Comparison of ENCODE assay signal across 6 cellular contexts in the genomic region with DNA sequence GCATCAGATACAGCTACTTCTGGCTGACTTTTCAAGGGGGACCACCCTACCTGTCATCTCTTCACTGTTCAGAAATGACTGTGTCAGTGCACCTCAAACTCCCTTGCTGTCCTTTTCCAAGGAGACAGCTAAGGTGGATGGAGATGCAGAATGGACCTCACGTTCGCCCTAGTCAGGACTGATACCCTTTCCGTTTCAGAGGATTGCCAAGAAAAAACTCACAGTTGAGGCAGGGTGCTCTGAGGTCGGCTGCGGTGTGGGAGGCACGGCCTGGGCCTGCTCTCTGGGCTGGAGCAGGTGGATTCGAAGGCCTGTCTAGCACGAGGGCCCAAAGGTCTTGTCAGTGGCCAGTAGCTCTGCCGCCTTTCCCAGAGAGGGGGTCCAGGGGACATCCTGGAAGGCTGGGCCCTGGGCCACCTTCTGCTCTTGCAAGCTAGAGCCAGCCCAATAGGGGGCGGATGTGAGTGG. TPM values are rescaled to one million over a fixed set of nuclear protein-coding genes. Genes with fewer than 3 reads are reported as not detected.
DNase-seq lines count a peak whose midpoint lies in the region; TF ChIP-seq lines count a peak whose summit lies in the region.

No MANE protein-coding gene starts in this region.

- H3K27me3 ChIP-seq in Karpas-422 (ENCODE audit: low read length) (no peaks in the 10 kb centered on the region), mammary epithelial cell (ENCODE audit: insufficient read depth, low read length) (no peaks in the 10 kb centered on the region), neutrophil (no peaks in the 10 kb centered on the region)

- H3K9me2 ChIP-seq in Karpas-422 (replicated peaks; ENCODE audit: insufficient read depth, low read length): no peaks in the 10 kb centered on the region

- peak overlapping the region; percentile 4; the same call in 1 of the 2 replicates for H2AFZ ChIP-seq in Karpas-422 (ENCODE audit: low read length)
- peak overlapping the region; percentile 89 for H2AFZ ChIP-seq in mammary epithelial cell (ENCODE audit: low read depth, low read length)

- in situ Hi-C loops in mammary epithelial cell (cut with MboI; ENCODE audit: low sequenced_read_pairs in 2 of 2): no loop called here

- dilution Hi-C loops in mammary epithelial cell (cut with HindIII; ENCODE audit: low sequenced_read_pairs): no loop called here

- BruUV-seq in Calu3 (replicated peaks; lab: Mats Ljungman, UMichigan): TSS peak; percentile 29
- BruUV-seq in mammary epithelial cell (replicated peaks; lab: Mats Ljungman, UMichigan): no TSS peak

- H3K79me2 ChIP-seq in Karpas-422 (ENCODE audit: low read length) (peaks cover 54% of the 10 kb centered on the region), mammary epithelial cell (ENCODE audit: insufficient read depth, low read length) (peaks cover 13% of the 10 kb centered on the region)

- H3K9me3 Mint-ChIP-seq in Calu3 (ENCODE audit: low read depth, unreplicated experiment): no peaks in the 10 kb centered on the region

- peaks cover 7% of the 10 kb centered on the region; the same call in 1 of the 2 replicates for H3K36me3 ChIP-seq in Karpas-422 (ENCODE audit: insufficient read depth, low read length)
- H3K36me3 ChIP-seq in mammary epithelial cell (ENCODE audit: insufficient read depth, low read length): peaks cover 20% of the 10 kb centered on the region
- peaks cover 40% of the 10 kb centered on the region for H3K36me3 ChIP-seq in neutrophil

- peak overlapping the region; percentile 78 for H3K4me2 ChIP-seq in Karpas-422 (ENCODE audit: low read depth, low read length, poor library complexity, severe bottlenecking)
- peak overlapping the region; percentile 98 for H3K4me2 ChIP-seq in mammary epithelial cell (ENCODE audit: insufficient read depth, low read depth, low read length)

- intact Hi-C loops in Calu3 (cut with micrococcal nuclease; ENCODE audit: unreplicated experiment): no loop called here
- intact Hi-C loops in mammary epithelial cell (cut with micrococcal nuclease): loop anchor here (2.0 kb wide), 1 partner anchor 14 kb away; no protein-coding TSS in a partner anchor

- peak overlapping the region; percentile 87 for H3K4me3 ChIP-seq in Karpas-422 (ENCODE audit: low read length)
- peak overlapping the region; percentile 55 to 70 (median 64) for H3K4me3 ChIP-seq in mammary epithelial cell (replicated peaks in 1 of 3; ENCODE audit: insufficient read depth in 1 of 3, low read depth in 2 of 3, low read length in 3 of 3)
- peak overlapping the region; percentile 65 to 76 for H3K4me3 ChIP-seq in neutrophil (ENCODE audit: low read depth in 1 of 2, low read length in 1 of 2)

- H3K36me3 Mint-ChIP-seq in Calu3 (ENCODE audit: insufficient read depth, unreplicated experiment): peaks cover 51% of the 10 kb centered on the region

- peak overlapping the region; percentile 92 for H3K27ac ChIP-seq in Karpas-422 (ENCODE audit: low read length)
- H3K27ac ChIP-seq in mammary epithelial cell (ENCODE audit: insufficient read depth, low read depth, low read length): no peak overlapping the region
- peak overlapping the region; percentile 62 for H3K27ac ChIP-seq in neutrophil

- peak; percentile 80 for DNase-seq in Calu3
- no peak for DNase-seq in Karpas-422
- no peak for DNase-seq in mammary epithelial cell
- no peak for DNase-seq in HPDE6-E6E7 (ENCODE audit: extremely low spot score)
- no peak for DNase-seq in COLO829 (ENCODE audit: low spot score)

- CTCF ChIA-PET in Calu3 (lab: Charles Lee): interaction anchor here (0.7 to 1.2 kb wide), 4 partner anchors 20 to 70 kb away, joined by 4 to 6 read pairs (median 4); partner anchors contain the start of genes CREB3 and TLN1
- CTCF ChIA-PET in mammary epithelial cell (lab: Charles Lee; ENCODE audit: low non-redundant PET): interaction anchor here (0.7 to 1.0 kb wide), 3 partner anchors 43 to 153 kb away, joined by 3 to 4 read pairs (median 3); no protein-coding TSS in a partner anchor

- H3K27ac Mint-ChIP-seq in Calu3 (ENCODE audit: unreplicated experiment): peak overlapping the region; percentile 65

- H3K4me3 Mint-ChIP-seq in Calu3 (ENCODE audit: low read depth, unreplicated experiment): peak overlapping the region; percentile 89

- H3K4me1 ChIP-seq in Karpas-422 (ENCODE audit: low read length) (peaks cover 28% of the 10 kb centered on the region), mammary epithelial cell (ENCODE audit: insufficient read depth, low read length) (peaks cover 24% of the 10 kb centered on the region), neutrophil (ENCODE audit: control insufficient read depth in 1 of 2, insufficient read depth in 1 of 2, low read depth in 1 of 2, low read length in 1 of 2) (peaks cover 15 to 21% of the 10 kb centered on the region in 2 experiments)

- H3K9me3 ChIP-seq in Karpas-422 (ENCODE audit: low read length): no peaks in the 10 kb centered on the region
- no peaks in the 10 kb centered on the region for H3K9me3 ChIP-seq in mammary epithelial cell (replicated peaks; ENCODE audit: insufficient read depth, low read length)
- no peaks in the 10 kb centered on the region for H3K9me3 ChIP-seq in neutrophil

- no peaks in the 10 kb centered on the region for H3K27me3 Mint-ChIP-seq in Calu3 (ENCODE audit: unreplicated experiment)

- 56% methylated on average over 9 of the region's 10 CpGs for WGBS in mammary epithelial cell (ENCODE audit: low coverage, missing lambda C conversion rate)

- TF ChIP-seq CTCF in Calu3 (IDR thresholded peaks at IDR 0.05; ENCODE audit: unreplicated experiment) (peak; percentile 67), mammary epithelial cell (conservative IDR thresholded peaks at IDR 0.05 in 1 of 2, IDR thresholded peaks at IDR 0.05 in 1 of 2; ENCODE audit: extremely low read depth in 1 of 2, insufficient read depth in 1 of 2, low read depth in 1 of 2, low read length in 2 of 2) (peak; percentile 48 to 77), neutrophil (IDR thresholded peaks at IDR 0.05) (peak; percentile 47)

- H3K9ac ChIP-seq in Karpas-422 (ENCODE audit: low read length): peak overlapping the region; percentile 92
- H3K9ac ChIP-seq in mammary epithelial cell (ENCODE audit: insufficient read depth, low read length): no peak overlapping the region

- H4K20me1 ChIP-seq in Karpas-422 (ENCODE audit: insufficient read depth, low read depth, low read length) (no peaks in the 10 kb centered on the region), mammary epithelial cell (ENCODE audit: insufficient read depth, low read length) (no peaks in the 10 kb centered on the region)

- peaks cover 29% of the 10 kb centered on the region for H3K4me1 Mint-ChIP-seq in Calu3 (ENCODE audit: low read depth, unreplicated experiment)

RNA-seq across cellular contexts. Expression of gene MSMP, which starts 2.2 kb away (rescaled TPM):
- total RNA-seq in Calu3 (2022) (not detected in 2 replicates), mammary epithelial cell (not detected)
- 1.1 and 4.2 TPM in 2 replicates for total RNA-seq in Karpas-422 (2014; rRNA removed; shearing (Covaris generic); ENCODE audit: low replicate concordance)
- polyA plus RNA-seq in mammary epithelial cell: not detected
- polyA minus RNA-seq in mammary epithelial cell: not detected

RNA-seq across cellular contexts. Expression of gene RGP1, which starts 7.2 kb away (rescaled TPM):
- total RNA-seq in Calu3 (2022) (26.6 and 31.6 TPM in 2 replicates), mammary epithelial cell (10 to 100 TPM; 20.5 to 42.3 TPM)
- total RNA-seq in Karpas-422 (2014; rRNA removed; shearing (Covaris generic); ENCODE audit: low replicate concordance): 13.4 and 13.8 TPM in 2 replicates
- 20.1 TPM for polyA plus RNA-seq in mammary epithelial cell
- polyA minus RNA-seq in mammary epithelial cell: 45.3 TPM

RNA-seq across cellular contexts. Expression of gene GBA2, which starts 7.3 kb away (rescaled TPM):
- total RNA-seq in Calu3 (2022) (62.4 and 62.7 TPM in 2 replicates), mammary epithelial cell (10 to 100 TPM; 41.0 to 49.8 TPM)
- 54.9 and 74.2 TPM in 2 replicates for total RNA-seq in Karpas-422 (2014; rRNA removed; shearing (Covaris generic); ENCODE audit: low replicate concordance)
- 30.3 TPM for polyA plus RNA-seq in mammary epithelial cell
- polyA minus RNA-seq in mammary epithelial cell: 32.5 TPM

RNA-seq across cellular contexts. Expression of gene CREB3, which starts 23.8 kb away (rescaled TPM):
- 26.5 and 29.4 TPM in 2 replicates for total RNA-seq in Calu3 (2022)
- total RNA-seq in Karpas-422 (2014; rRNA removed; shearing (Covaris generic); ENCODE audit: low replicate concordance): 10.8 and 17.1 TPM in 2 replicates
- 10 to 100 TPM; 45.4 to 60.8 TPM for total RNA-seq in mammary epithelial cell
- 38.3 TPM for polyA plus RNA-seq in mammary epithelial cell
- polyA minus RNA-seq in mammary epithelial cell: 34.8 TPM

RNA-seq across cellular contexts. Expression of gene TLN1, which starts 24.3 kb away (rescaled TPM):
- 91.1 and 98.7 TPM in 2 replicates for total RNA-seq in Calu3 (2022)
- total RNA-seq in Karpas-422 (2014; rRNA removed; shearing (Covaris generic); ENCODE audit: low replicate concordance): 54.2 and 94.0 TPM in 2 replicates
- total RNA-seq in mammary epithelial cell: 100 to 1,000 TPM; 202 to 213 TPM
- polyA plus RNA-seq in mammary epithelial cell: 128 TPM
- 264 TPM for polyA minus RNA-seq in mammary epithelial cell
